13 cellular contexts compared by ENCODE assay signal in genomic region chr3:25155696-25156471, GRCh38.
A peak's percentile ranks its signal among the peaks of the same experiment; 100 is the strongest.
DNase-seq lines count a peak whose midpoint lies in the region; ATAC-seq and TF ChIP-seq lines count a peak whose summit lies in the region.
"Had no signal": no experiment of that assay in that cellular context is flagged by ENCODE, and none has a peak within 500 bp of the region (broad histone marks: within the 10 kb centered on the region; RNA-seq: fewer than 3 reads in every experiment).

No MANE protein-coding gene starts in this region.

- no peak overlapping the region for H3K4me2 ChIP-seq in mesendoderm (ENCODE audit: low read length)
- H3K4me2 ChIP-seq: KMS-11 had no signal

- no peaks in the 10 kb centered on the region for H3K27me3 ChIP-seq in esophagus muscularis mucosa
- no peaks in the 10 kb centered on the region for H3K27me3 ChIP-seq in mesendoderm (ENCODE audit: insufficient read depth, low read length, poor library complexity)
- H3K27me3 ChIP-seq: tibial nerve had no signal

- H3K56ac ChIP-seq in mesendoderm (ENCODE audit: low read length): no peak overlapping the region

- H3K4me3 ChIP-seq in esophagus muscularis mucosa (no peak overlapping the region), mesendoderm (ENCODE audit: low read length) (no peak overlapping the region)
- H3K4me3 ChIP-seq: tibial nerve had no signal

- H3K9me3 Mint-ChIP-seq in type B pancreatic cell: no peaks in the 10 kb centered on the region

- H3K36me3 Mint-ChIP-seq in type B pancreatic cell: no peaks in the 10 kb centered on the region

- peaks cover 44% of the 10 kb centered on the region for H3K4me1 Mint-ChIP-seq in type B pancreatic cell (ENCODE audit: unreplicated experiment)

- no peak overlapping the region for H3K4me3 Mint-ChIP-seq in type B pancreatic cell

- peak overlapping the region; percentile 80 for H3K18ac ChIP-seq in mesendoderm (ENCODE audit: low read length)

- H3K4me1 ChIP-seq in esophagus muscularis mucosa (peaks cover 8 to 55% (median 43%) of the 10 kb centered on the region in 4 donors), mesendoderm (ENCODE audit: control insufficient read depth, low read depth, low read length) (peaks cover 2% of the 10 kb centered on the region)

- DNase-seq in LHCN-M2 (ENCODE audit: low read depth) (peak; percentile 17), esophagus muscularis mucosa (ENCODE audit: extremely low spot score) (no peak), mesendoderm (peak; percentile 93), type B pancreatic cell (ENCODE audit: extremely low spot score, unreplicated experiment) (no peak), dermis blood vessel endothelial cell (no peak)
- DNase-seq in central memory CD4-positive, alpha-beta T cell: no peak
- DNase-seq: activated naive CD4-positive, alpha-beta T cell; NCI-H187 treated with DMSO at 0.1 percent for 48 hours; NCI-H82 had no signal

- no peak overlapping the region for H2BK120ac ChIP-seq in mesendoderm (ENCODE audit: low read depth, low read length)

- no peak overlapping the region for H2BK15ac ChIP-seq in mesendoderm (replicated peaks; ENCODE audit: low read depth)

- peak overlapping the region; percentile 32 for H3K27ac Mint-ChIP-seq in type B pancreatic cell

- H2AK5ac ChIP-seq in mesendoderm (ENCODE audit: low read length): no peak overlapping the region

- H3K9me3 ChIP-seq in esophagus muscularis mucosa: no peaks in the 10 kb centered on the region
- H3K9me3 ChIP-seq: tibial nerve had no signal

- no peak overlapping the region for H2BK5ac ChIP-seq in mesendoderm (ENCODE audit: low read length)

- H4K8ac ChIP-seq in mesendoderm (ENCODE audit: low read depth, low read length): no peak overlapping the region

- intact Hi-C loops in esophagus muscularis mucosa (cut with DNase I): loop anchor here (10.0 kb wide), 1 partner anchor 439 kb away; no protein-coding TSS in a partner anchor

- no peak overlapping the region for H3K9ac ChIP-seq in mesendoderm (ENCODE audit: low read length)
- H3K9ac ChIP-seq: KMS-11 had no signal

- H3K27ac ChIP-seq in esophagus muscularis mucosa (replicated peaks in 1 of 4): peak overlapping the region; percentile 48 to 78 (median 66)
- H3K27ac ChIP-seq in mesendoderm (ENCODE audit: low read depth, low read length): peak overlapping the region; percentile 3
- H3K27ac ChIP-seq: KMS-11 had no signal

- H3K36me3 ChIP-seq in esophagus muscularis mucosa (no peaks in the 10 kb centered on the region), mesendoderm (ENCODE audit: control insufficient read depth, insufficient read depth, low read length) (no peaks in the 10 kb centered on the region)
- H3K36me3 ChIP-seq: tibial nerve had no signal

- H3K79me2 ChIP-seq in mesendoderm (ENCODE audit: control insufficient read depth, insufficient read depth, low read length): no peaks in the 10 kb centered on the region

- no peak for TF ChIP-seq EP300 in esophagus muscularis mucosa (IDR thresholded peaks at IDR 0.05)

- TF ChIP-seq CTCF in esophagus muscularis mucosa (IDR thresholded peaks at IDR 0.05): no peak
- TF ChIP-seq CTCF in type B pancreatic cell (conservative IDR thresholded peaks at IDR 0.05): no peak

- no peaks in the 10 kb centered on the region for H3K79me1 ChIP-seq in mesendoderm (ENCODE audit: low read length)

- 70% methylated on average over 4 of the region's 4 CpGs for WGBS in esophagus muscularis mucosa
- no CpG with 5 or more reads among the region's 4 CpGs for WGBS in mesendoderm (ENCODE audit: extremely low coverage, insufficient coverage, low lambda C conversion rate)

- no peak overlapping the region for H4K5ac ChIP-seq in mesendoderm (ENCODE audit: low read length)

- ATAC-seq in HG02981 (IDR thresholded peaks at IDR 0.05; ENCODE audit: unreplicated experiment): no peak
- no peak for ATAC-seq in GM18498 (IDR thresholded peaks at IDR 0.05; ENCODE audit: unreplicated experiment)

- no peak overlapping the region for H3K4ac ChIP-seq in mesendoderm (ENCODE audit: low read depth, low read length)

- peaks cover 4% of the 10 kb centered on the region for H3K27me3 Mint-ChIP-seq in type B pancreatic cell

- H3K23ac ChIP-seq in mesendoderm (ENCODE audit: low read length): no peak overlapping the region

- TF ChIP-seq POLR2A in esophagus muscularis mucosa (IDR thresholded peaks at IDR 0.05; ENCODE audit: low read depth): no peak

Comparison
In these comparisons a context has a peak if more than half of its experiments do, and no peak if none do; other contexts are left out.
1. DNase-seq: peak in LHCN-M2 (single experiment) and mesendoderm (single experiment); none in esophagus muscularis mucosa (single experiment), type B pancreatic cell (single experiment), dermis blood vessel endothelial cell (single experiment) and central memory CD4-positive, alpha-beta T cell (single experiment).